1 cellular context compared by ENCODE assay signal in the genomic region with DNA sequence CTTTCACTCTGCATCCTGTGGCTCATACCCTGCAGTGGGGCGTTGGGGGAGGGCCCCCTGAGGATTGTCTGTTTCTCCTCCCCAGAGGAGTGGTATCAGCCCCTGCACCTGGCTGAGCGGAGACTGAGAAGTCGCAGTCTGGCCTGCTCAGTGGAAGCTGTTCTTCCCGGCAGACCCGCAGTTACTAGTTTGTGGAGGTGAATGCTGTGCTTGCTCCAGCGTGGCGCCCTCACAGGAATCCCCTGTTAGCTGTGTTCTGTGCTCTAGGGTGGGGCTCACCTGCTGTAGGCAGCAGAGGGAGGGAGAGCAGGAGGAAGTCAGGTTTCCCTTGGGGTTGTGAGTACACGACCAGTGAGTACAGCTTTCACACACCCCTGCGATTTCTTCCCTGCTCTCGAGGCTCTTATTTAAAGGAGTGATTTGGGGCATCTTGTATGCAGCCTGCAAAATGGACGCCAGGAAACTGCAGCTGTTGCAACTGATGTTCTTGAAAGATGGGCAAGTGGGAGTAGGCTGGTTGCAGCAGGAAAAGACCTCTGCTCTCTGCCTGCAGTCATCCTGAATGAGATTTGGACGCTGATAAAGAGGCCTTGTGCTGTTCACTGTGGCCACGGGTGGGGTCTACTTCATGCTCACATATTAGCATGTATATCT.
TF ChIP-seq lines count a peak whose summit lies in the region.

No MANE protein-coding gene starts in this region.

TF ChIP-seq in K562, 482 proteins besides CTCF, POLR2A, EP300 and RAD21 (continues in another document):
- TF ChIP-seq CTBP1 (IDR thresholded peaks at IDR 0.05; ENCODE audit: borderline replicate concordance) (0 out of 2 replicates have a peak, but pooled peaks have one; percentile 11), KAT7 (CRISPR knock-in tag; IDR thresholded peaks at IDR 0.05; ENCODE audit: borderline replicate concordance) (no peak), XRCC3 (IDR thresholded peaks at IDR 0.05) (no peak), ELF1 (tag; IDR thresholded peaks at IDR 0.05) (no peak), HLTF (IDR thresholded peaks at IDR 0.05) (no peak), NCOA4 (IDR thresholded peaks at IDR 0.05; ENCODE audit: partially characterized antibody) (no peak), PCBP1 (IDR thresholded peaks at IDR 0.05; ENCODE audit: low read depth, low read length, poor library complexity, severe bottlenecking) (no peak), CXXC5 (CRISPR knock-in tag; IDR thresholded peaks at IDR 0.05) (no peak), YY1 (IDR thresholded peaks at IDR 0.05; ENCODE audit: borderline replicate concordance in 1 of 3, control insufficient read depth in 1 of 3, extremely low read depth in 1 of 3, insufficient read depth in 3 of 3, insufficient read length in 1 of 3, insufficient replicate concordance in 2 of 3, low read depth in 1 of 3, low read length in 2 of 3) (peak in 1 of 3 experiments; percentile 35), IFI16 (CRISPR knock-in tag; IDR thresholded peaks at IDR 0.05) (no peak), NR2C2 (CRISPR knock-in tag; IDR thresholded peaks at IDR 0.05) (no peak), NR2C2 (tag; IDR thresholded peaks at IDR 0.05) (no peak), KLF16 (IDR thresholded peaks at IDR 0.05) (0 out of 2 replicates have a peak, but pooled peaks have one; percentile 9), KDM5B (IDR thresholded peaks at IDR 0.05; ENCODE audit: insufficient replicate concordance, low read depth, low read length) (no peak), RUNX1 (IDR thresholded peaks at IDR 0.05; ENCODE audit: low read depth) (no peak), SETDB1 (IDR thresholded peaks at IDR 0.05; ENCODE audit: low read length) (no peak), ZBTB1 (CRISPR knock-in tag; IDR thresholded peaks at IDR 0.05; ENCODE audit: borderline replicate concordance, low read depth) (no peak), ZFPM2 (CRISPR knock-in tag; IDR thresholded peaks at IDR 0.05) (no peak), ZNF79 (CRISPR knock-in tag; IDR thresholded peaks at IDR 0.05; ENCODE audit: low read depth) (no peak), ZNF134 (CRISPR knock-in tag; conservative IDR thresholded peaks at IDR 0.05) (no peak), HMG20A (CRISPR knock-in tag; conservative IDR thresholded peaks at IDR 0.05) (no peak), HDAC8 (tag; IDR thresholded peaks at IDR 0.05) (no peak), CSDE1 (IDR thresholded peaks at IDR 0.05) (no peak), PML (IDR thresholded peaks at IDR 0.05; ENCODE audit: low read length) (no peak), RCOR1 (IDR thresholded peaks at IDR 0.05; ENCODE audit: borderline replicate concordance in 1 of 2, low read depth in 2 of 2, low read length in 2 of 2) (peak in 1 of 2 experiments; percentile 40; a peak in 1 of 4 replicates)
- TF ChIP-seq, protein P1, sequence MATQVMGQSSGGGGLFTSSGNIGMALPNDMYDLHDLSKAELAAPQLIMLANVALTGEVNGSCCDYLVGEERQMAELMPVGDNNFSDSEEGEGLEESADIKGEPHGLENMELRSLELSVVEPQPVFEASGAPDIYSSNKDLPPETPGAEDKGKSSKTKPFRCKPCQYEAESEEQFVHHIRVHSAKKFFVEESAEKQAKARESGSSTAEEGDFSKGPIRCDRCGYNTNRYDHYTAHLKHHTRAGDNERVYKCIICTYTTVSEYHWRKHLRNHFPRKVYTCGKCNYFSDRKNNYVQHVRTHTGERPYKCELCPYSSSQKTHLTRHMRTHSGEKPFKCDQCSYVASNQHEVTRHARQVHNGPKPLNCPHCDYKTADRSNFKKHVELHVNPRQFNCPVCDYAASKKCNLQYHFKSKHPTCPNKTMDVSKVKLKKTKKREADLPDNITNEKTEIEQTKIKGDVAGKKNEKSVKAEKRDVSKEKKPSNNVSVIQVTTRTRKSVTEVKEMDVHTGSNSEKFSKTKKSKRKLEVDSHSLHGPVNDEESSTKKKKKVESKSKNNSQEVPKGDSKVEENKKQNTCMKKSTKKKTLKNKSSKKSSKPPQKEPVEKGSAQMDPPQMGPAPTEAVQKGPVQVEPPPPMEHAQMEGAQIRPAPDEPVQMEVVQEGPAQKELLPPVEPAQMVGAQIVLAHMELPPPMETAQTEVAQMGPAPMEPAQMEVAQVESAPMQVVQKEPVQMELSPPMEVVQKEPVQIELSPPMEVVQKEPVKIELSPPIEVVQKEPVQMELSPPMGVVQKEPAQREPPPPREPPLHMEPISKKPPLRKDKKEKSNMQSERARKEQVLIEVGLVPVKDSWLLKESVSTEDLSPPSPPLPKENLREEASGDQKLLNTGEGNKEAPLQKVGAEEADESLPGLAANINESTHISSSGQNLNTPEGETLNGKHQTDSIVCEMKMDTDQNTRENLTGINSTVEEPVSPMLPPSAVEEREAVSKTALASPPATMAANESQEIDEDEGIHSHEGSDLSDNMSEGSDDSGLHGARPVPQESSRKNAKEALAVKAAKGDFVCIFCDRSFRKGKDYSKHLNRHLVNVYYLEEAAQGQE (CRISPR knock-in tag; IDR thresholded peaks at IDR 0.05; ENCODE audit: low read depth), result no peak
- TF ChIP-seq, protein P2, sequence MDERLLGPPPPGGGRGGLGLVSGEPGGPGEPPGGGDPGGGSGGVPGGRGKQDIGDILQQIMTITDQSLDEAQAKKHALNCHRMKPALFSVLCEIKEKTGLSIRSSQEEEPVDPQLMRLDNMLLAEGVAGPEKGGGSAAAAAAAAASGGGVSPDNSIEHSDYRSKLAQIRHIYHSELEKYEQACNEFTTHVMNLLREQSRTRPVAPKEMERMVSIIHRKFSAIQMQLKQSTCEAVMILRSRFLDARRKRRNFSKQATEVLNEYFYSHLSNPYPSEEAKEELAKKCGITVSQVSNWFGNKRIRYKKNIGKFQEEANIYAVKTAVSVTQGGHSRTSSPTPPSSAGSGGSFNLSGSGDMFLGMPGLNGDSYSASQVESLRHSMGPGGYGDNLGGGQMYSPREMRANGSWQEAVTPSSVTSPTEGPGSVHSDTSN (CRISPR knock-in tag; IDR thresholded peaks at IDR 0.05; ENCODE audit: low read depth), result no peak
- TF ChIP-seq, protein P2 (tag; conservative IDR thresholded peaks at IDR 0.05; ENCODE audit: low read depth), result no peak
- TF ChIP-seq, protein P3, sequence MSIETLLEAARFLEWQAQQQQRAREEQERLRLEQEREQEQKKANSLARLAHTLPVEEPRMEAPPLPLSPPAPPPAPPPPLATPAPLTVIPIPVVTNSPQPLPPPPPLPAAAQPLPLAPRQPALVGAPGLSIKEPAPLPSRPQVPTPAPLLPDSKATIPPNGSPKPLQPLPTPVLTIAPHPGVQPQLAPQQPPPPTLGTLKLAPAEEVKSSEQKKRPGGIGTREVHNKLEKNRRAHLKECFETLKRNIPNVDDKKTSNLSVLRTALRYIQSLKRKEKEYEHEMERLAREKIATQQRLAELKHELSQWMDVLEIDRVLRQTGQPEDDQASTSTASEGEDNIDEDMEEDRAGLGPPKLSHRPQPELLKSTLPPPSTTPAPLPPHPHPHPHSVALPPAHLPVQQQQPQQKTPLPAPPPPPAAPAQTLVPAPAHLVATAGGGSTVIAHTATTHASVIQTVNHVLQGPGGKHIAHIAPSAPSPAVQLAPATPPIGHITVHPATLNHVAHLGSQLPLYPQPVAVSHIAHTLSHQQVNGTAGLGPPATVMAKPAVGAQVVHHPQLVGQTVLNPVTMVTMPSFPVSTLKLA (conservative IDR thresholded peaks at IDR 0.05), result no peak
- TF ChIP-seq, protein P4, sequence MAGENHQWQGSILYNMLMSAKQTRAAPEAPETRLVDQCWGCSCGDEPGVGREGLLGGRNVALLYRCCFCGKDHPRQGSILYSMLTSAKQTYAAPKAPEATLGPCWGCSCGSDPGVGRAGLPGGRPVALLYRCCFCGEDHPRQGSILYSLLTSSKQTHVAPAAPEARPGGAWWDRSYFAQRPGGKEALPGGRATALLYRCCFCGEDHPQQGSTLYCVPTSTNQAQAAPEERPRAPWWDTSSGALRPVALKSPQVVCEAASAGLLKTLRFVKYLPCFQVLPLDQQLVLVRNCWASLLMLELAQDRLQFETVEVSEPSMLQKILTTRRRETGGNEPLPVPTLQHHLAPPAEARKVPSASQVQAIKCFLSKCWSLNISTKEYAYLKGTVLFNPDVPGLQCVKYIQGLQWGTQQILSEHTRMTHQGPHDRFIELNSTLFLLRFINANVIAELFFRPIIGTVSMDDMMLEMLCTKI (IDR thresholded peaks at IDR 0.05; ENCODE audit: partially characterized antibody), result no peak
- TF ChIP-seq, protein P5, sequence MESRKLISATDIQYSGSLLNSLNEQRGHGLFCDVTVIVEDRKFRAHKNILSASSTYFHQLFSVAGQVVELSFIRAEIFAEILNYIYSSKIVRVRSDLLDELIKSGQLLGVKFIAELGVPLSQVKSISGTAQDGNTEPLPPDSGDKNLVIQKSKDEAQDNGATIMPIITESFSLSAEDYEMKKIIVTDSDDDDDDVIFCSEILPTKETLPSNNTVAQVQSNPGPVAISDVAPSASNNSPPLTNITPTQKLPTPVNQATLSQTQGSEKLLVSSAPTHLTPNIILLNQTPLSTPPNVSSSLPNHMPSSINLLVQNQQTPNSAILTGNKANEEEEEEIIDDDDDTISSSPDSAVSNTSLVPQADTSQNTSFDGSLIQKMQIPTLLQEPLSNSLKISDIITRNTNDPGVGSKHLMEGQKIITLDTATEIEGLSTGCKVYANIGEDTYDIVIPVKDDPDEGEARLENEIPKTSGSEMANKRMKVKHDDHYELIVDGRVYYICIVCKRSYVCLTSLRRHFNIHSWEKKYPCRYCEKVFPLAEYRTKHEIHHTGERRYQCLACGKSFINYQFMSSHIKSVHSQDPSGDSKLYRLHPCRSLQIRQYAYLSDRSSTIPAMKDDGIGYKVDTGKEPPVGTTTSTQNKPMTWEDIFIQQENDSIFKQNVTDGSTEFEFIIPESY (CRISPR knock-in tag; IDR thresholded peaks at IDR 0.05), result 0 out of 2 replicates have a peak, but pooled peaks have one; percentile 42
- TF ChIP-seq, protein P6, sequence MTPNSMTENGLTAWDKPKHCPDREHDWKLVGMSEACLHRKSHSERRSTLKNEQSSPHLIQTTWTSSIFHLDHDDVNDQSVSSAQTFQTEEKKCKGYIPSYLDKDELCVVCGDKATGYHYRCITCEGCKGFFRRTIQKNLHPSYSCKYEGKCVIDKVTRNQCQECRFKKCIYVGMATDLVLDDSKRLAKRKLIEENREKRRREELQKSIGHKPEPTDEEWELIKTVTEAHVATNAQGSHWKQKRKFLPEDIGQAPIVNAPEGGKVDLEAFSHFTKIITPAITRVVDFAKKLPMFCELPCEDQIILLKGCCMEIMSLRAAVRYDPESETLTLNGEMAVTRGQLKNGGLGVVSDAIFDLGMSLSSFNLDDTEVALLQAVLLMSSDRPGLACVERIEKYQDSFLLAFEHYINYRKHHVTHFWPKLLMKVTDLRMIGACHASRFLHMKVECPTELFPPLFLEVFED (CRISPR knock-in tag; conservative IDR thresholded peaks at IDR 0.05), result no peak
- TF ChIP-seq, protein P7, sequence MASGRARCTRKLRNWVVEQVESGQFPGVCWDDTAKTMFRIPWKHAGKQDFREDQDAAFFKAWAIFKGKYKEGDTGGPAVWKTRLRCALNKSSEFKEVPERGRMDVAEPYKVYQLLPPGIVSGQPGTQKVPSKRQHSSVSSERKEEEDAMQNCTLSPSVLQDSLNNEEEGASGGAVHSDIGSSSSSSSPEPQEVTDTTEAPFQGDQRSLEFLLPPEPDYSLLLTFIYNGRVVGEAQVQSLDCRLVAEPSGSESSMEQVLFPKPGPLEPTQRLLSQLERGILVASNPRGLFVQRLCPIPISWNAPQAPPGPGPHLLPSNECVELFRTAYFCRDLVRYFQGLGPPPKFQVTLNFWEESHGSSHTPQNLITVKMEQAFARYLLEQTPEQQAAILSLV (tag; IDR thresholded peaks at IDR 0.05), result no peak
- TF ChIP-seq, protein P8, sequence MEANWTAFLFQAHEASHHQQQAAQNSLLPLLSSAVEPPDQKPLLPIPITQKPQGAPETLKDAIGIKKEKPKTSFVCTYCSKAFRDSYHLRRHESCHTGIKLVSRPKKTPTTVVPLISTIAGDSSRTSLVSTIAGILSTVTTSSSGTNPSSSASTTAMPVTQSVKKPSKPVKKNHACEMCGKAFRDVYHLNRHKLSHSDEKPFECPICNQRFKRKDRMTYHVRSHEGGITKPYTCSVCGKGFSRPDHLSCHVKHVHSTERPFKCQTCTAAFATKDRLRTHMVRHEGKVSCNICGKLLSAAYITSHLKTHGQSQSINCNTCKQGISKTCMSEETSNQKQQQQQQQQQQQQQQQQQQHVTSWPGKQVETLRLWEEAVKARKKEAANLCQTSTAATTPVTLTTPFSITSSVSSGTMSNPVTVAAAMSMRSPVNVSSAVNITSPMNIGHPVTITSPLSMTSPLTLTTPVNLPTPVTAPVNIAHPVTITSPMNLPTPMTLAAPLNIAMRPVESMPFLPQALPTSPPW (CRISPR knock-in tag; IDR thresholded peaks at IDR 0.05), result no peak
- TF ChIP-seq, protein P9, sequence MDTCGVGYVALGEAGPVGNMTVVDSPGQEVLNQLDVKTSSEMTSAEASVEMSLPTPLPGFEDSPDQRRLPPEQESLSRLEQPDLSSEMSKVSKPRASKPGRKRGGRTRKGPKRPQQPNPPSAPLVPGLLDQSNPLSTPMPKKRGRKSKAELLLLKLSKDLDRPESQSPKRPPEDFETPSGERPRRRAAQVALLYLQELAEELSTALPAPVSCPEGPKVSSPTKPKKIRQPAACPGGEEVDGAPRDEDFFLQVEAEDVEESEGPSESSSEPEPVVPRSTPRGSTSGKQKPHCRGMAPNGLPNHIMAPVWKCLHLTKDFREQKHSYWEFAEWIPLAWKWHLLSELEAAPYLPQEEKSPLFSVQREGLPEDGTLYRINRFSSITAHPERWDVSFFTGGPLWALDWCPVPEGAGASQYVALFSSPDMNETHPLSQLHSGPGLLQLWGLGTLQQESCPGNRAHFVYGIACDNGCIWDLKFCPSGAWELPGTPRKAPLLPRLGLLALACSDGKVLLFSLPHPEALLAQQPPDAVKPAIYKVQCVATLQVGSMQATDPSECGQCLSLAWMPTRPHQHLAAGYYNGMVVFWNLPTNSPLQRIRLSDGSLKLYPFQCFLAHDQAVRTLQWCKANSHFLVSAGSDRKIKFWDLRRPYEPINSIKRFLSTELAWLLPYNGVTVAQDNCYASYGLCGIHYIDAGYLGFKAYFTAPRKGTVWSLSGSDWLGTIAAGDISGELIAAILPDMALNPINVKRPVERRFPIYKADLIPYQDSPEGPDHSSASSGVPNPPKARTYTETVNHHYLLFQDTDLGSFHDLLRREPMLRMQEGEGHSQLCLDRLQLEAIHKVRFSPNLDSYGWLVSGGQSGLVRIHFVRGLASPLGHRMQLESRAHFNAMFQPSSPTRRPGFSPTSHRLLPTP (IDR thresholded peaks at IDR 0.05; ENCODE audit: borderline replicate concordance, extremely low read depth, insufficient read length), result no peak
- TF ChIP-seq, protein P10, sequence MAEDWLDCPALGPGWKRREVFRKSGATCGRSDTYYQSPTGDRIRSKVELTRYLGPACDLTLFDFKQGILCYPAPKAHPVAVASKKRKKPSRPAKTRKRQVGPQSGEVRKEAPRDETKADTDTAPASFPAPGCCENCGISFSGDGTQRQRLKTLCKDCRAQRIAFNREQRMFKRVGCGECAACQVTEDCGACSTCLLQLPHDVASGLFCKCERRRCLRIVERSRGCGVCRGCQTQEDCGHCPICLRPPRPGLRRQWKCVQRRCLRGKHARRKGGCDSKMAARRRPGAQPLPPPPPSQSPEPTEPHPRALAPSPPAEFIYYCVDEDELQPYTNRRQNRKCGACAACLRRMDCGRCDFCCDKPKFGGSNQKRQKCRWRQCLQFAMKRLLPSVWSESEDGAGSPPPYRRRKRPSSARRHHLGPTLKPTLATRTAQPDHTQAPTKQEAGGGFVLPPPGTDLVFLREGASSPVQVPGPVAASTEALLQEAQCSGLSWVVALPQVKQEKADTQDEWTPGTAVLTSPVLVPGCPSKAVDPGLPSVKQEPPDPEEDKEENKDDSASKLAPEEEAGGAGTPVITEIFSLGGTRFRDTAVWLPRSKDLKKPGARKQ (CRISPR knock-in tag; IDR thresholded peaks at IDR 0.05), result no peak
